In genomic region chr14:21092147-21093011, GRCh38 we compare ENCODE assay signal across 8 cellular contexts. TPM values are rescaled to one million over a fixed set of nuclear protein-coding genes. Genes with fewer than 3 reads are reported as not detected.
DNase-seq lines count a peak whose midpoint lies in the region; ATAC-seq and TF ChIP-seq lines count a peak whose summit lies in the region.

No MANE protein-coding gene starts in this region.

- H3K9me3 ChIP-seq in SK-N-SH (no peaks in the 10 kb centered on the region), cardiac muscle cell (ENCODE audit: low read depth) (no peaks in the 10 kb centered on the region)

- ATAC-seq in GM19397 (IDR thresholded peaks at IDR 0.05; ENCODE audit: unreplicated experiment) (peak; percentile 92), HG03521 (IDR thresholded peaks at IDR 0.05; ENCODE audit: unreplicated experiment) (peak; percentile 73)

- no peaks in the 10 kb centered on the region for H3K9me2 ChIP-seq in SK-N-SH

- peaks cover 20 to 46% of the 10 kb centered on the region in 2 experiments for H3K36me3 ChIP-seq in SK-N-SH (replicated peaks in 1 of 2; ENCODE audit: control insufficient read depth in 1 of 2, insufficient read depth in 2 of 2, low read length in 1 of 2)
- peaks cover 43% of the 10 kb centered on the region for H3K36me3 ChIP-seq in cardiac muscle cell

- peak; percentile 92 for TF ChIP-seq RAD21 in SK-N-SH (IDR thresholded peaks at IDR 0.05; ENCODE audit: low read length)

- POLR2A ChIA-PET in SK-N-SH (lab: Yijun Ruan, JAX) = interaction anchor here (1.2 to 1.8 kb wide), 4 partner anchors 9 to 24 kb away, joined by 3 to 12 read pairs (median 5); partner anchors contain the start of genes ARHGEF40 and TMEM253

- H3K4me3 ChIP-seq in SK-N-SH (ENCODE audit: low read depth in 2 of 2, low read length in 1 of 2) = peak overlapping the region in 1 of 2 experiments; percentile 36; a peak in 1 of 4 replicates
- no peak overlapping the region for H3K4me3 ChIP-seq in cardiac muscle cell

- H3K27me3 ChIP-seq in SK-N-SH (ENCODE audit: insufficient read depth) = no peaks in the 10 kb centered on the region
- H3K27me3 ChIP-seq in cardiac muscle cell = peaks cover 3% of the 10 kb centered on the region

- no peak overlapping the region for H3K4me2 ChIP-seq in SK-N-SH

- H3K79me2 ChIP-seq in SK-N-SH (ENCODE audit: insufficient read depth) = no peaks in the 10 kb centered on the region

- peak; percentile 73 for DNase-seq in COLO829 (ENCODE audit: low spot score)
- peak; percentile 95 for DNase-seq in SK-N-SH
- DNase-seq in activated naive CD4-positive, alpha-beta T cell treated with anti-CD3 and anti-CD28 coated beads, Interleukin-2, amount 50 U/mL, for 16 hours = peak; percentile 92
- peak; percentile 80 to 82 for DNase-seq in cardiac muscle cell (ENCODE audit: low read depth in 1 of 2, low spot score in 1 of 2)
- DNase-seq in pulmonary artery endothelial cell (ENCODE audit: low read depth, low spot score) = peak; percentile 24
- DNase-seq in NCI-H2171 treated with DMSO at 0.1 percent for 48 hours (lab: John Stamatoyannopoulos, UW) = no peak

- no peak overlapping the region for H2AFZ ChIP-seq in SK-N-SH (ENCODE audit: low read depth)

- no peak for TF ChIP-seq EP300 in SK-N-SH (IDR thresholded peaks at IDR 0.05; ENCODE audit: borderline replicate concordance in 1 of 2, low read depth in 1 of 2, low read length in 1 of 2)

- H3K9ac ChIP-seq in SK-N-SH = no peak overlapping the region

- WGBS in SK-N-SH (ENCODE audit: low lambda C conversion rate) = 42% methylated on average over 29 of the region's 70 CpGs

- CTCF ChIA-PET in SK-N-SH (lab: Yijun Ruan, JAX) = interaction anchor here (0.7 to 20.5 kb wide), 36 partner anchors 7 to 442 kb away, joined by 3 to 555 read pairs (median 6); partner anchors contain the start of genes ARHGEF40, NDRG2, TMEM253 and TPPP2

- TF ChIP-seq CTCF in SK-N-SH (IDR thresholded peaks at IDR 0.05) (peak; percentile 97), cardiac muscle cell (IDR thresholded peaks at IDR 0.05; ENCODE audit: low read depth, low read length) (peak; percentile 100)

- H3K4me1 ChIP-seq in SK-N-SH (ENCODE audit: control insufficient read depth in 1 of 2, insufficient read depth in 2 of 2, low read depth in 1 of 2, low read length in 1 of 2) = peaks cover 21 to 28% of the 10 kb centered on the region in 2 experiments
- peaks cover 23% of the 10 kb centered on the region for H3K4me1 ChIP-seq in cardiac muscle cell (ENCODE audit: low read depth)

- peaks cover 14% of the 10 kb centered on the region; the same call in 1 of the 2 replicates for H4K20me1 ChIP-seq in SK-N-SH (ENCODE audit: insufficient read depth)

- no peak overlapping the region; a peak in 1 of 4 replicates for H3K27ac ChIP-seq in SK-N-SH (ENCODE audit: low read depth in 2 of 2, low read length in 1 of 2)
- H3K27ac ChIP-seq in cardiac muscle cell = no peak overlapping the region

- peaks cover 56% of the 10 kb centered on the region for H3F3A ChIP-seq in SK-N-SH (replicated peaks; ENCODE audit: insufficient read depth)

TF ChIP-seq in SK-N-SH, 30 proteins besides CTCF, POLR2A, EP300 and RAD21 (continues in another document):
- TF ChIP-seq SIN3A (IDR thresholded peaks at IDR 0.05; ENCODE audit: borderline replicate concordance, low read depth, low read length) (peak; percentile 85; the same call in 1 of the 2 replicates), RFX5 (IDR thresholded peaks at IDR 0.05; ENCODE audit: low read length) (no peak), SMC3 (IDR thresholded peaks at IDR 0.05; ENCODE audit: low read depth, low read length) (peak; percentile 100), TAF1 (IDR thresholded peaks at IDR 0.05; ENCODE audit: borderline replicate concordance, low read depth, low read length) (no peak; the same call in 1 of the 2 replicates), NFIC (IDR thresholded peaks at IDR 0.05; ENCODE audit: borderline replicate concordance) (no peak), CHD2 (IDR thresholded peaks at IDR 0.05; ENCODE audit: low read length, partially characterized antibody) (peak; percentile 71), USF2 (IDR thresholded peaks at IDR 0.05; ENCODE audit: borderline replicate concordance, low read depth, low read length) (no peak), MAX (IDR thresholded peaks at IDR 0.05; ENCODE audit: low read depth) (peak; percentile 34; the same call in 1 of the 2 replicates), PBX3 (IDR thresholded peaks at IDR 0.05) (0 out of 2 replicates have a peak, but pooled peaks have one; percentile 20), POLR2AphosphoS5 (IDR thresholded peaks at IDR 0.05; ENCODE audit: low read depth, low read length) (peak; percentile 64), YY1 (IDR thresholded peaks at IDR 0.05; ENCODE audit: low read depth) (no peak), RCOR1 (IDR thresholded peaks at IDR 0.05; ENCODE audit: low read length) (peak; percentile 30; the same call in 1 of the 2 replicates), REST (IDR thresholded peaks at IDR 0.05; ENCODE audit: low read depth, low read length) (no peak)

RNA-seq across cellular contexts. Expression of gene ZNF219, which starts 6.1 kb away (rescaled TPM):
- 22.1 and 24.1 TPM in 2 replicates for polyA plus RNA-seq in SK-N-SH (2012; rRNA removed)
- 10.7 and 24.0 TPM in 2 replicates for polyA plus RNA-seq in SK-N-SH (2012; cell fraction: cytosol; rRNA removed)
- 58.1 and 70.5 TPM in 2 replicates for polyA plus RNA-seq in SK-N-SH (2012; cell fraction: nucleus; rRNA removed)
- total RNA-seq in cardiac muscle cell = 143 and 154 TPM in 2 replicates
- polyA plus RNA-seq in cardiac muscle cell = 49.5 and 77.0 TPM in 2 replicates
- 3.9 and 4.2 TPM in 2 replicates for total RNA-seq in pulmonary artery endothelial cell

RNA-seq across cellular contexts. Expression of gene TMEM253, which starts 8.5 kb away (rescaled TPM):
- polyA plus RNA-seq in SK-N-SH (2012; rRNA removed) (0.82 and 0.94 TPM in 2 replicates), cardiac muscle cell (1.3 and 2.4 TPM in 2 replicates)
- 0.41 and 0.58 TPM in 2 replicates for polyA plus RNA-seq in SK-N-SH (2012; cell fraction: cytosol; rRNA removed)
- 2.0 TPM in 2 replicates for polyA plus RNA-seq in SK-N-SH (2012; cell fraction: nucleus; rRNA removed)
- total RNA-seq in cardiac muscle cell (0.46 and 1.2 TPM in 2 replicates), pulmonary artery endothelial cell (not detected in 2 replicates)

RNA-seq across cellular contexts. Expression of gene ARHGEF40, which starts 22.3 kb away (rescaled TPM):
- polyA plus RNA-seq in SK-N-SH (2012; rRNA removed) = 58.8 and 64.2 TPM in 2 replicates
- polyA plus RNA-seq in SK-N-SH (2012; cell fraction: cytosol; rRNA removed) = 20.9 and 35.4 TPM in 2 replicates
- polyA plus RNA-seq in SK-N-SH (2012; cell fraction: nucleus; rRNA removed) = 201 and 236 TPM in 2 replicates
- 32.9 and 41.7 TPM in 2 replicates for total RNA-seq in cardiac muscle cell
- polyA plus RNA-seq in cardiac muscle cell = 26.4 and 31.6 TPM in 2 replicates
- total RNA-seq in pulmonary artery endothelial cell = 4.1 and 6.2 TPM in 2 replicates

RNA-seq across cellular contexts. Expression of gene RNASE8, which starts 34.8 kb away (rescaled TPM):
- polyA plus RNA-seq in SK-N-SH (2012; rRNA removed) (not detected in 2 replicates), cardiac muscle cell (not detected in 2 replicates)
- polyA plus RNA-seq in SK-N-SH (2012; cell fraction: cytosol; rRNA removed) = not detected in 2 replicates
- polyA plus RNA-seq in SK-N-SH (2012; cell fraction: nucleus; rRNA removed) = not detected in 2 replicates
- total RNA-seq in cardiac muscle cell (not detected in 2 replicates), pulmonary artery endothelial cell (not detected in 2 replicates)

RNA-seq across cellular contexts. Expression of gene RNASE7, which starts 50.2 kb away (rescaled TPM):
- polyA plus RNA-seq in SK-N-SH (2012; rRNA removed) (not detected in 2 replicates), cardiac muscle cell (not detected in 2 replicates)
- 0.03 TPM in 1 of 2 replicates, not detected in the other for polyA plus RNA-seq in SK-N-SH (2012; cell fraction: cytosol; rRNA removed)
- polyA plus RNA-seq in SK-N-SH (2012; cell fraction: nucleus; rRNA removed) = not detected in 2 replicates
- total RNA-seq in cardiac muscle cell (not detected in 2 replicates), pulmonary artery endothelial cell (not detected in 2 replicates)

Comparison
In these comparisons a context has a peak if more than half of its experiments do, and no peak if none do; other contexts are left out.
1. RNA of gene ZNF219, which starts 6.1 kb away (total RNA-seq): 143 to 154 TPM in cardiac muscle cell; 3.9 to 4.2 TPM in pulmonary artery endothelial cell; every median in the first group is over 10 times any median in the second.